Comparison of ENCODE assay signal across 18 cellular contexts in the genomic region with DNA sequence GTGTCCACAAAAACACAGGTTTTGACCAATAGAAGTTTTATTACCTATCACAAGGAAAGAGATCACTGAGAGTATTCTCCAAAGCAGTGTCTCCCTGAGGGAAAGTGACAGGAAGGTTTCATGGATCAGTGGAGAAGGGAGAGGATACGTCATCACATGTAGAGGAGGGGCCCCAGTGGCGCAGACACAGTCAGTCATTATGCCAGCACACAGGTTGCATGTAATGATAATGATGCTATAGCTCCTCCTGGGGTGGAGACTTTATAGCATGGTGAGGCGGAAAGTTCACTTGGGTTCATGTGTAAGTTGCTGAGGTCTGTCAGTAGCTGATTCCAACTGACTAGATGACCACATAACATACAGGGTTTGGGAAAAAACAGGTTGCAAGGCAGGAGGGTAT.
"Had no signal": no experiment of that assay in that cellular context is flagged by ENCODE, and none has a peak within 500 bp of the region (broad histone marks: within the 10 kb centered on the region; RNA-seq: fewer than 3 reads in every experiment).

No MANE protein-coding gene starts in this region.

- H3K4me1 ChIP-seq: colonic mucosa, transverse colon had no signal

- H3K9me3 Mint-ChIP-seq: naive thymus-derived CD8-positive, alpha-beta T cell had no signal

- H3K27me3 Mint-ChIP-seq: naive thymus-derived CD8-positive, alpha-beta T cell had no signal

- H3K36me3 ChIP-seq: colonic mucosa, ovary, thoracic aorta had no signal

- H3K4me1 Mint-ChIP-seq: neural crest cell had no signal

- H3K27me3 ChIP-seq: colonic mucosa, foreskin keratinocyte, heart left ventricle, ovary, stomach, transverse colon had no signal

- FAIRE-seq: small intestine had no signal

- H3K9me3 ChIP-seq: colonic mucosa, mucosa of descending colon, ovary, thoracic aorta, transverse colon had no signal

- H3K4me3 ChIP-seq: colonic mucosa, heart left ventricle, mucosa of descending colon, ovary, stomach, thoracic aorta, transverse colon had no signal

- ATAC-seq: foreskin keratinocyte; left cardiac atrium; mucosa of descending colon; naive thymus-derived CD8-positive, alpha-beta T cell; right cardiac atrium had no signal

- DNase-seq: colonic mucosa; dermis blood vessel endothelial cell; foreskin keratinocyte; heart left ventricle; islet precursor cell; left cardiac atrium; naive thymus-derived CD8-positive, alpha-beta T cell; ovary; right cardiac atrium; small intestine; stimulated activated CD4-positive, alpha-beta T cell treated with anti-CD3 and anti-CD28 coated beads, Interleukin-12 subunit alpha, Interleukin-12 subunit beta, amount 100 ng/mL, for 4 hours; stimulated activated naive CD4-positive, alpha-beta T cell; stomach; substantia nigra; transverse colon had no signal

- H3K27ac ChIP-seq: colonic mucosa, foreskin keratinocyte, ovary, thoracic aorta, transverse colon had no signal

- H3K4me3 Mint-ChIP-seq: naive thymus-derived CD8-positive, alpha-beta T cell; neural crest cell had no signal
